Comparison of ENCODE assay signal across 17 cellular contexts in genomic region chr17:63071797-63072196, GRCh38.
DNase-seq lines count a peak whose midpoint lies in the region; ATAC-seq lines count a peak whose summit lies in the region.
"Had no signal": no experiment of that assay in that cellular context is flagged by ENCODE, and none has a peak within 500 bp of the region (broad histone marks: within the 10 kb centered on the region; RNA-seq: fewer than 3 reads in every experiment).

No MANE protein-coding gene starts in this region.

- H3K4me1 ChIP-seq in GM23248 (ENCODE audit: insufficient read depth): peaks cover 4% of the 10 kb centered on the region; the same call in 1 of the 2 replicates

- H3K4me3 ChIP-seq in GM23248: no peak overlapping the region
- H3K4me3 ChIP-seq: GM12878, GM23338 had no signal

- no peaks in the 10 kb centered on the region for H3K9me2 ChIP-seq in GM23248 (ENCODE audit: insufficient read depth)

- no peak for DNase-seq in activated T-cell treated with anti-CD3 and anti-CD28 coated beads, Interleukin-2, amount 50 U/mL, for 72 hours
- no peak for DNase-seq in activated T-cell treated with anti-CD3 and anti-CD28 coated beads, Interleukin-2, amount 50 U/mL, for 1 hour
- DNase-seq in GM23248 (peak; percentile 9), HCEC 1CT (peak; percentile 5), immature natural killer cell (no peak), activated gamma-delta T cell treated with Interleukin-2 at 50 U/mL for 16 hours (no peak)
- DNase-seq in central memory CD8-positive, alpha-beta T cell (ENCODE audit: low spot score in 2 of 2): no peak
- DNase-seq: C1 segment of cervical spinal cord; Calu3; CD4-positive, alpha-beta T cell; DMS79; H9 had no signal

- in situ Hi-C loops in GM23248 (cut with MboI): no loop called here

- ATAC-seq in activated T-cell treated with anti-CD3 and anti-CD28 coated beads, Interleukin-2, amount 50 U/mL, for 72 hours (replicated peaks in 1 of 2): no peak
- ATAC-seq in central memory CD8-positive, alpha-beta T cell (replicated peaks; ENCODE audit: extremely low read depth, poor library complexity, severe bottlenecking): no peak
- no peak for ATAC-seq in HG03159 (IDR thresholded peaks at IDR 0.05; ENCODE audit: unreplicated experiment)
- ATAC-seq: GM12878, GM23338, HepG2 had no signal

- no peaks in the 10 kb centered on the region for H3K27me3 Mint-ChIP-seq in activated T-cell treated with anti-CD3 and anti-CD28 coated beads, Interleukin-2, amount 50 U/mL, for 72 hours (ENCODE audit: low read depth)
- no peaks in the 10 kb centered on the region for H3K27me3 Mint-ChIP-seq in central memory CD8-positive, alpha-beta T cell
- H3K27me3 Mint-ChIP-seq in immature natural killer cell (ENCODE audit: low read depth in 3 of 3): no peaks in the 10 kb centered on the region
- H3K27me3 Mint-ChIP-seq: B cell; CD4-positive, alpha-beta T cell had no signal

- no peak overlapping the region for H3K4me3 Mint-ChIP-seq in activated T-cell treated with anti-CD3 and anti-CD28 coated beads, Interleukin-2, amount 50 U/mL, for 72 hours
- no peak overlapping the region for H3K4me3 Mint-ChIP-seq in central memory CD8-positive, alpha-beta T cell
- no peak overlapping the region for H3K4me3 Mint-ChIP-seq in immature natural killer cell
- H3K4me3 Mint-ChIP-seq: B cell; CD4-positive, alpha-beta T cell; GM23338; H9 had no signal

- H3K36me3 ChIP-seq in GM23248 (ENCODE audit: low read depth): 0 out of 2 replicates have a peak, but pooled peaks cover 8% of the 10 kb centered on the region

- H3K79me2 ChIP-seq in GM23248 (ENCODE audit: insufficient read depth): peaks cover 82% of the 10 kb centered on the region

- H3F3A ChIP-seq in GM23248 (ENCODE audit: insufficient read depth): no peaks in the 10 kb centered on the region

- no peaks in the 10 kb centered on the region for H3K9me3 Mint-ChIP-seq in activated T-cell treated with anti-CD3 and anti-CD28 coated beads, Interleukin-2, amount 50 U/mL, for 72 hours
- no peaks in the 10 kb centered on the region for H3K9me3 Mint-ChIP-seq in central memory CD8-positive, alpha-beta T cell
- H3K9me3 Mint-ChIP-seq in immature natural killer cell: no peaks in the 10 kb centered on the region
- H3K9me3 Mint-ChIP-seq: CD4-positive, alpha-beta T cell; GM23338; H9 had no signal

- H3K9me3 ChIP-seq in GM23248 (ENCODE audit: low read depth): no peaks in the 10 kb centered on the region

- 94 to 97% methylated on average over 2 of the region's 2 CpGs for WGBS in GM23248 (ENCODE audit: low coverage in 1 of 2, low lambda C conversion rate in 2 of 2, missing lambda C conversion rate in 2 of 2), 2 experiments

- no peak overlapping the region for H3K9ac ChIP-seq in GM23248

- H3K27ac Mint-ChIP-seq in activated T-cell treated with anti-CD3 and anti-CD28 coated beads, Interleukin-2, amount 50 U/mL, for 72 hours: peak overlapping the region; percentile 84
- H3K27ac Mint-ChIP-seq in central memory CD8-positive, alpha-beta T cell (ENCODE audit: low read depth): peak overlapping the region; percentile 38
- H3K27ac Mint-ChIP-seq in immature natural killer cell: no peak overlapping the region
- H3K27ac Mint-ChIP-seq: B cell; CD4-positive, alpha-beta T cell; GM23338; H9 had no signal

- peaks cover 14% of the 10 kb centered on the region for H3K4me1 Mint-ChIP-seq in activated T-cell treated with anti-CD3 and anti-CD28 coated beads, Interleukin-2, amount 50 U/mL, for 72 hours (ENCODE audit: low read depth)
- H3K4me1 Mint-ChIP-seq in central memory CD8-positive, alpha-beta T cell: no peaks in the 10 kb centered on the region
- peaks cover 5 to 14% of the 10 kb centered on the region in 2 donors for H3K4me1 Mint-ChIP-seq in immature natural killer cell
- H3K4me1 Mint-ChIP-seq: GM23338 had no signal

- H2AFZ ChIP-seq in GM23248: no peak overlapping the region
- H2AFZ ChIP-seq: GM23338 had no signal

- H3K4me2 ChIP-seq in GM23248 (ENCODE audit: unreplicated experiment): no peak overlapping the region
- H3K4me2 ChIP-seq: GM23338 had no signal

- no peak overlapping the region for H3K27ac ChIP-seq in GM23248

- H3K27me3 ChIP-seq in GM23248 (replicated peaks; ENCODE audit: insufficient read depth): no peaks in the 10 kb centered on the region

- no peaks in the 10 kb centered on the region for H3K36me3 Mint-ChIP-seq in activated T-cell treated with anti-CD3 and anti-CD28 coated beads, Interleukin-2, amount 50 U/mL, for 72 hours (ENCODE audit: insufficient read depth in 2 of 2)
- no peaks in the 10 kb centered on the region for H3K36me3 Mint-ChIP-seq in central memory CD8-positive, alpha-beta T cell (ENCODE audit: insufficient read depth)
- H3K36me3 Mint-ChIP-seq in immature natural killer cell: no peaks in the 10 kb centered on the region

- no peaks in the 10 kb centered on the region for H4K20me1 ChIP-seq in GM23248 (ENCODE audit: insufficient read depth)

Comparison
In these comparisons a context has a peak if more than half of its experiments do, and no peak if none do; other contexts are left out.
1. DNase-seq: peak in GM23248 (single experiment) and HCEC 1CT (single experiment); none in activated T-cell treated with anti-CD3 and anti-CD28 coated beads, Interleukin-2, amount 50 U/mL, for 72 hours (0 of 2), activated T-cell treated with anti-CD3 and anti-CD28 coated beads, Interleukin-2, amount 50 U/mL, for 1 hour (single experiment), central memory CD8-positive, alpha-beta T cell (0 of 2), immature natural killer cell (0 of 3) and activated gamma-delta T cell treated with Interleukin-2 at 50 U/mL for 16 hours (single experiment).
2. H3K27ac Mint-ChIP-seq: peak in activated T-cell treated with anti-CD3 and anti-CD28 coated beads, Interleukin-2, amount 50 U/mL, for 72 hours (single experiment) and central memory CD8-positive, alpha-beta T cell (single experiment); none in immature natural killer cell (0 of 6).